In genomic region chr19:29943615-29944014, GRCh38 we compare ENCODE assay signal across 10 cellular contexts. TPM values are rescaled to one million over a fixed set of nuclear protein-coding genes. Genes with fewer than 3 reads are reported as not detected.
DNase-seq lines count a peak whose midpoint lies in the region; ATAC-seq, FAIRE-seq and TF ChIP-seq lines count a peak whose summit lies in the region.
"Had no signal": no experiment of that assay in that cellular context is flagged by ENCODE, and none has a peak within 500 bp of the region (broad histone marks: within the 10 kb centered on the region; RNA-seq: fewer than 3 reads in every experiment).

No MANE protein-coding gene starts in this region.

- H3K79me2 ChIP-seq in K562 (ENCODE audit: control insufficient read depth, insufficient read depth, low read length), result peaks cover 65% of the 10 kb centered on the region

- TF ChIP-seq EP300 in K562 (IDR thresholded peaks at IDR 0.05; ENCODE audit: low read length), result no peak

- TSS peak; percentile 59 for BruUV-seq in K562 (replicated peaks; lab: Mats Ljungman, UMichigan)

- H4K20me1 ChIP-seq in BLaER1, result peaks cover 52% of the 10 kb centered on the region
- H4K20me1 ChIP-seq in K562 (replicated peaks; ENCODE audit: control insufficient read depth, insufficient read depth, low read length), result peaks cover 21% of the 10 kb centered on the region

- peak; percentile 61 for FAIRE-seq in K562 (lab: Jason Lieb, UNC)

- H3K9ac ChIP-seq in BLaER1, result peak overlapping the region; percentile 86
- peak overlapping the region; percentile 68 to 79 for H3K9ac ChIP-seq in K562 (ENCODE audit: insufficient read depth in 1 of 2, low read depth in 2 of 2, low read length in 2 of 2)

- H3K4me2 ChIP-seq in BLaER1 (peak overlapping the region; percentile 86), K562 (ENCODE audit: insufficient read depth, low read length) (peak overlapping the region; percentile 85)

- DNase-seq in K562 (ENCODE audit: extremely low read depth in 1 of 4, low spot score in 3 of 4), result peak in 1 of 4 experiments; percentile 40
- DNase-seq in myocyte (ENCODE audit: low read depth), result peak; percentile 35
- DNase-seq in NCI-H774 (lab: John Stamatoyannopoulos, UW), result no peak
- DNase-seq in SK-N-DZ (ENCODE audit: low spot score), result no peak
- no peak for DNase-seq in posterior vena cava (ENCODE audit: low spot score)
- DNase-seq: stimulated activated CD4-positive, alpha-beta T cell treated with anti-CD3 and anti-CD28 coated beads, Interleukin-12 subunit alpha, Interleukin-12 subunit beta, amount 100 ng/mL, for 4 hours had no signal

- H3K36me3 Mint-ChIP-seq in IgD-negative memory B cell, result no peaks in the 10 kb centered on the region

- no peak for TF ChIP-seq POLR2A in K562 (conservative IDR thresholded peaks at IDR 0.05)

- peaks cover 29% of the 10 kb centered on the region for H3K4me1 ChIP-seq in BLaER1
- H3K4me1 ChIP-seq in K562 (replicated peaks in 1 of 2; ENCODE audit: control insufficient read depth in 2 of 2, insufficient read depth in 2 of 2, low read length in 2 of 2), result peaks cover 11 to 24% of the 10 kb centered on the region in 2 experiments; a peak in 4 of 5 replicates

- H3K27ac ChIP-seq in BLaER1 (peak overlapping the region; percentile 95), K562 (ENCODE audit: extremely low read depth, low read depth, low read length) (peak overlapping the region; percentile 82)

- in situ Hi-C loops in K562 (cut with MboI), result no loop called here

- H3K9me3 ChIP-seq in BLaER1 (peaks cover 21% of the 10 kb centered on the region), K562 (replicated peaks; ENCODE audit: control insufficient read depth, insufficient read depth, low read depth, low read length) (no peaks in the 10 kb centered on the region)

- intact Hi-C loops in K562 (cut with micrococcal nuclease) (loop anchor here (5.0 kb wide), 1 partner anchor 51 kb away; no protein-coding TSS in a partner anchor), posterior vena cava (cut with DNase I) (no loop called here)

- POLR2A ChIA-PET in K562 (lab: Yijun Ruan, JAX), result interaction anchor here (0.5 to 1.2 kb wide), 3 partner anchors 27 to 308 kb away, joined by 3 to 4 read pairs (median 3); no protein-coding TSS in a partner anchor

- H3K27ac Mint-ChIP-seq in IgD-negative memory B cell, result peak overlapping the region in 1 of 3 donors; percentile 65

- H3K4me3 ChIP-seq in BLaER1 (peak overlapping the region; percentile 88), K562 (peak overlapping the region; percentile 90)

- no peaks in the 10 kb centered on the region for H3K27me3 ChIP-seq in BLaER1
- H3K27me3 ChIP-seq in K562 (ENCODE audit: control insufficient read depth in 2 of 2, insufficient read depth in 2 of 2, low read length in 2 of 2), result no peaks in the 10 kb centered on the region

- CTCF ChIA-PET in K562 (lab: Yijun Ruan, JAX; ENCODE audit: low intra/inter-chr PET ratio), result no interaction called here

- peaks cover 31 to 39% (median 36%) of the 10 kb centered on the region in 3 donors for H3K4me1 Mint-ChIP-seq in IgD-negative memory B cell

- TF ChIP-seq CTCF in K562 (IDR thresholded peaks at IDR 0.05 in 2 of 3, conservative IDR thresholded peaks at IDR 0.05 in 1 of 3; ENCODE audit: insufficient read depth in 2 of 3, low read depth in 1 of 3, low read length in 3 of 3), result no peak

- ATAC-seq in K562, result no peak
- no peak for ATAC-seq in GM21528 (IDR thresholded peaks at IDR 0.05; ENCODE audit: low FRiP score, unreplicated experiment)

- TF ChIP-seq RAD21 in K562 (CRISPR knock-in tag; conservative IDR thresholded peaks at IDR 0.05 in 1 of 2, IDR thresholded peaks at IDR 0.05 in 1 of 2), result no peak

- no peak overlapping the region for H2AFZ ChIP-seq in K562 (ENCODE audit: low read depth, low read length)

- H3K9me1 ChIP-seq in K562 (ENCODE audit: control insufficient read depth, insufficient read depth, low read length), result no peaks in the 10 kb centered on the region

- 4% methylated on average over 8 of the region's 8 CpGs for WGBS in K562 (ENCODE audit: insufficient coverage, low coverage, missing lambda C conversion rate)

- no peaks in the 10 kb centered on the region for H3K9me3 Mint-ChIP-seq in IgD-negative memory B cell
- H3K9me3 Mint-ChIP-seq: dendritic cell treated with granulocyte-macrophage colony-stimulating factor and Interleukin-4, amounts not matched to agents 40 ng/mL and 50 ng/mL, for 4 days had no signal

- H3K36me3 ChIP-seq in BLaER1 (peaks cover 25% of the 10 kb centered on the region; the same call in 1 of the 2 replicates), K562 (ENCODE audit: control insufficient read depth, insufficient read depth, low read length) (peaks cover 11% of the 10 kb centered on the region; the same call in 1 of the 3 replicates)

- peaks cover 5% of the 10 kb centered on the region for H3K27me3 Mint-ChIP-seq in IgD-negative memory B cell

- peak overlapping the region; percentile 90 to 98 (median 95) for H3K4me3 Mint-ChIP-seq in IgD-negative memory B cell

TF ChIP-seq in K562, 482 proteins besides CTCF, POLR2A, EP300 and RAD21:
- TF ChIP-seq CAMTA2 (CRISPR knock-in tag; conservative IDR thresholded peaks at IDR 0.05) (no peak), YY1 (IDR thresholded peaks at IDR 0.05; ENCODE audit: borderline replicate concordance in 1 of 3, control insufficient read depth in 1 of 3, extremely low read depth in 1 of 3, insufficient read depth in 3 of 3, insufficient read length in 1 of 3, insufficient replicate concordance in 2 of 3, low read depth in 1 of 3, low read length in 2 of 3) (peak in 1 of 3 experiments; percentile 79), OTX1 (CRISPR knock-in tag; IDR thresholded peaks at IDR 0.05) (no peak), PBX2 (CRISPR knock-in tag; IDR thresholded peaks at IDR 0.05; ENCODE audit: low read depth) (no peak), PBX2 (tag; conservative IDR thresholded peaks at IDR 0.05; ENCODE audit: low read depth) (no peak), ATF3 (IDR thresholded peaks at IDR 0.05) (peak; percentile 6; the same call in 1 of the 2 replicates), ATF3 (CRISPR knock-in tag; conservative IDR thresholded peaks at IDR 0.05) (no peak), NFE2 (IDR thresholded peaks at IDR 0.05; ENCODE audit: low read depth) (no peak), ZNF23 (CRISPR knock-in tag; IDR thresholded peaks at IDR 0.05) (no peak), RFX1 (IDR thresholded peaks at IDR 0.05) (0 out of 2 replicates have a peak, but pooled peaks have one; percentile 1), HDAC1 (IDR thresholded peaks at IDR 0.05) (peak in 1 of 2 experiments; percentile 38; a peak in 1 of 4 replicates)

RNA-seq across cellular contexts. Expression of gene URI1, which starts 1.6 kb away (rescaled TPM):
- polyA plus RNA-seq in IgD-negative memory B cell, result 9.8 TPM
- total RNA-seq in K562 (2011; cell fraction: chromatin; rRNA removed; ENCODE audit: low replicate concordance), result 23.1 and 114 TPM in 2 replicates
- total RNA-seq in K562 (2011; cell fraction: nucleolus; rRNA removed), result 15.7 and 23.2 TPM in 2 replicates
- 37.5 and 49.5 TPM in 2 replicates for total RNA-seq in K562 (2011; cell fraction: nucleoplasm; rRNA removed)
- total RNA-seq in K562 (2014; rRNA removed), result 50.9 and 61.3 TPM in 2 replicates
- total RNA-seq in K562 (2014; rRNA removed; fragmentation: Illumina TruSeq; extraction: Trizol), result 87.4 and 99.1 TPM in 2 replicates
- 79.8 and 83.2 TPM in 2 replicates for total RNA-seq in K562 (2015; rRNA removed; fragmentation: Illumina TruSeq; extraction: Trizol)
- 61.5 and 63.9 TPM in 2 replicates for total RNA-seq in K562 (2021)
- polyA plus RNA-seq in K562 (2011; rRNA removed), result 71.8 and 83.5 TPM in 2 replicates
- polyA plus RNA-seq in K562 (2011; cell fraction: cytosol; rRNA removed), result 12.0 and 34.1 TPM in 2 replicates
- polyA plus RNA-seq in K562 (2011; cell fraction: nucleus; rRNA removed), result 44.6 and 76.9 TPM in 2 replicates
- polyA plus RNA-seq in K562 (2012), result 56.1 and 58.5 TPM in 2 replicates
- 67.9 and 78.2 TPM in 2 replicates for polyA plus RNA-seq in K562 (2014; fragmentation: Illumina TruSeq; extraction: Trizol)
- polyA plus RNA-seq in K562 (2014; fragmentation: Nextera tagmentation; extraction: Ambion mirVana), result 10 to 100 TPM; 16.9 to 19.8 TPM
- 50.6 and 56.7 TPM in 2 replicates for polyA plus RNA-seq in K562 (2014; rRNA removed)
- 190 and 200 TPM in 2 replicates for polyA minus RNA-seq in K562 (2011; rRNA and poly(A)+ RNA removed)
- polyA minus RNA-seq in K562 (2011; cell fraction: cytosol; rRNA and poly(A)+ RNA removed), result 36.9 and 45.0 TPM in 2 replicates
- polyA minus RNA-seq in K562 (2011; cell fraction: nucleus; rRNA and poly(A)+ RNA removed), result 52.9 and 97.6 TPM in 2 replicates
- 67.7 and 69.2 TPM in 2 replicates for total RNA-seq in myocyte
- polyA plus RNA-seq in myocyte (2012), result 43.1 TPM
- 58.2 and 68.6 TPM in 2 replicates for polyA plus RNA-seq in SK-N-DZ (2014; cell fraction: cytosol; rRNA removed)
- polyA plus RNA-seq in SK-N-DZ (2014; cell fraction: nucleus; rRNA removed), result 64.3 and 70.5 TPM in 2 replicates
- 10 to 100 TPM; 43.1 to 51.1 TPM for total RNA-seq in posterior vena cava
